In genomic region chr16:85754403-85754802, GRCh38 we compare ENCODE assay signal across 17 cellular contexts. TPM values are rescaled to one million over a fixed set of nuclear protein-coding genes. Genes with fewer than 3 reads are reported as not detected.
DNase-seq lines count a peak whose midpoint lies in the region; ATAC-seq and TF ChIP-seq lines count a peak whose summit lies in the region.
"Had no signal": no experiment of that assay in that cellular context is flagged by ENCODE, and none has a peak within 500 bp of the region (broad histone marks: within the 10 kb centered on the region; RNA-seq: fewer than 3 reads in every experiment).

No MANE protein-coding gene starts in this region.

- no peaks in the 10 kb centered on the region for H3K27me3 Mint-ChIP-seq in naive B cell

- peaks cover 66% of the 10 kb centered on the region for H3K4me1 ChIP-seq in OCI-LY3 (ENCODE audit: low read length)

- peaks cover 0 to 11% (median 5%) of the 10 kb centered on the region in 7 donors for H3K9me3 Mint-ChIP-seq in naive B cell
- H3K9me3 Mint-ChIP-seq: CD8-positive, alpha-beta T cell; endodermal cell had no signal

- H3K27ac Mint-ChIP-seq in naive B cell = peak overlapping the region; percentile 57 to 100 (median 100)
- H3K27ac Mint-ChIP-seq: CD8-positive, alpha-beta T cell; endodermal cell had no signal

- peaks cover 11% of the 10 kb centered on the region; the same call in 1 of the 2 replicates for H4K20me1 ChIP-seq in OCI-LY3 (ENCODE audit: insufficient read depth, low read length)

- H3K9ac ChIP-seq in OCI-LY3 (ENCODE audit: low read length) = no peak overlapping the region

- H3K9me3 ChIP-seq in OCI-LY3 (ENCODE audit: insufficient read depth, low read length) = no peaks in the 10 kb centered on the region
- H3K9me3 ChIP-seq: pancreas had no signal

- H3K4me1 Mint-ChIP-seq in naive B cell = peaks cover 70 to 88% (median 80%) of the 10 kb centered on the region in 3 donors

- H3K4me2 ChIP-seq in OCI-LY3 (ENCODE audit: low read length) = peak overlapping the region; percentile 73

- no peak overlapping the region for H3K27ac ChIP-seq in OCI-LY3 (ENCODE audit: low read length)
- H3K27ac ChIP-seq: HL-60 had no signal

- no peak overlapping the region for H2AFZ ChIP-seq in OCI-LY3 (ENCODE audit: low read depth, low read length)

- peaks cover 0 to 7% of the 10 kb centered on the region in 2 donors for H3K36me3 Mint-ChIP-seq in naive B cell
- H3K36me3 Mint-ChIP-seq: CD8-positive, alpha-beta T cell had no signal

- DNase-seq in NCI-H2196 (lab: John Stamatoyannopoulos, UW; ENCODE audit: unreplicated experiment) (peak; percentile 27), NCI-H2196 treated with DMSO at 0.1 percent for 48 hours (lab: John Stamatoyannopoulos, UW; ENCODE audit: unreplicated experiment) (no peak), NAMALWA (ENCODE audit: low spot score) (peak; percentile 91), naive B cell (peak; percentile 80), medulla oblongata (ENCODE audit: extremely low spot score) (no peak), OCI-M2 (lab: John Stamatoyannopoulos, UW; ENCODE audit: unreplicated experiment) (no peak), A172 (ENCODE audit: low spot score) (no peak)
- DNase-seq: activated effector memory CD4-positive, alpha-beta T cell treated with anti-CD3 and anti-CD28 coated beads, Interleukin-2, amount 50 U/mL, for 16 hours; CD8-positive, alpha-beta T cell; endodermal cell; KG1; NCI-H1694 treated with DMSO at 0.1 percent for 48 hours; stimulated activated CD4-positive, alpha-beta T cell treated with anti-CD3 and anti-CD28 coated beads, Interleukin-12 subunit alpha, Interleukin-12 subunit beta, amount 100 ng/mL, for 4 hours had no signal

- H3K4me3 ChIP-seq in OCI-LY3 (ENCODE audit: low read length) = peak overlapping the region; percentile 51
- H3K4me3 ChIP-seq: pancreas had no signal

- no peaks in the 10 kb centered on the region for H3K36me3 ChIP-seq in OCI-LY3 (replicated peaks; ENCODE audit: low read depth, low read length)
- H3K36me3 ChIP-seq: pancreas had no signal

- TF ChIP-seq CTCF in OCI-LY3 (IDR thresholded peaks at IDR 0.05; ENCODE audit: low read depth, low read length) = no peak

- peak overlapping the region; percentile 78 to 96 (median 92) for H3K4me3 Mint-ChIP-seq in naive B cell
- H3K4me3 Mint-ChIP-seq: CD8-positive, alpha-beta T cell; endodermal cell had no signal

- no peaks in the 10 kb centered on the region for H3K79me2 ChIP-seq in OCI-LY3 (ENCODE audit: low read length)

- ATAC-seq in naive B cell (ENCODE audit: low read depth in 2 of 2) = peak in 1 of 2 donors; percentile 7
- ATAC-seq: CD8-positive, alpha-beta T cell; Panc1 had no signal

- H3K27me3 ChIP-seq in OCI-LY3 (ENCODE audit: low read depth, low read length) = peaks cover 88% of the 10 kb centered on the region
- H3K27me3 ChIP-seq: pancreas had no signal

RNA-seq across cellular contexts. Expression of gene C16orf74, which starts 3.5 kb away (rescaled TPM):
- 100 to 1,000 TPM; 106 to 243 (median 143) TPM for polyA plus RNA-seq in naive B cell (ENCODE audit: low read depth in 6 of 6)
- total RNA-seq in A172 (2014; rRNA removed; shearing (Covaris generic)) = 10.9 and 11.1 TPM in 2 replicates

RNA-seq across cellular contexts. Expression of gene EMC8, which starts 44.9 kb away (rescaled TPM):
- polyA plus RNA-seq in naive B cell (ENCODE audit: low read depth in 6 of 6) = 10 to 100 TPM; 18.8 to 27.7 (median 21.5) TPM
- total RNA-seq in A172 (2014; rRNA removed; shearing (Covaris generic)) = 65.9 and 68.5 TPM in 2 replicates

RNA-seq across cellular contexts. Expression of gene COX4I1, which starts 45.1 kb away (rescaled TPM):
- polyA plus RNA-seq in naive B cell (ENCODE audit: low read depth in 6 of 6) = 1,000 to 10,000 TPM in 5 of 6 donors, 100 to 1,000 TPM in 1; 943 to 1,321 (median 1,168) TPM
- 784 and 875 TPM in 2 replicates for total RNA-seq in A172 (2014; rRNA removed; shearing (Covaris generic))

Comparison
In these comparisons a context has a peak if more than half of its experiments do, and no peak if none do; other contexts are left out.
1. DNase-seq: peak in NCI-H2196 (single experiment), NAMALWA (single experiment) and naive B cell (single experiment); none in NCI-H2196 treated with DMSO at 0.1 percent for 48 hours (single experiment), medulla oblongata (single experiment), OCI-M2 (single experiment) and A172 (single experiment).